Comparison of ENCODE assay signal across 25 cellular contexts in the genomic region with DNA sequence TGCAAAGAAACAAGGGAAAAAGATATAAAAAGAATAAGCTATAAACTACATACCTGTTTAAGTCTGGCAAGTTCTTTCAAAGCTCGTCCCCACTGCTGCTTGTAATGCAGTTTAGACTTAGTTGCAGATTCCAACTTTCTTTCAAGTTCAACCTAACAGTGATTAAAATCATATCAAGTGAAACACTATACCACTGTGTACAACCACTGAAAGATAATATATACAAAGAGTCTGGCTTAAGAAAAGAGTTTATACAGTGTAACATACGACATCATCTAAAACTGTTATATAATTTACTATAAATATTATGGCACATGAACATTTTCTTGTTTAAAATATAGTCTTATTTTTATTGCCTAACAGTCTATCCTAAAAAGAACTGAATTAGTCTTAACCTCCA.
"Had no signal": no experiment of that assay in that cellular context is flagged by ENCODE, and none has a peak within 500 bp of the region (broad histone marks: within the 10 kb centered on the region; RNA-seq: fewer than 3 reads in every experiment).

No MANE protein-coding gene starts in this region.

- H3K27me3 Mint-ChIP-seq: activated CD4-positive, alpha-beta memory T cell treated with anti-CD3 and anti-CD28 coated beads, Interleukin-2, amount 10 ng/mL, durations not matched to agents 7 days and 5 days; activated CD4-positive, alpha-beta T cell treated with anti-CD3 and anti-CD28 coated beads, Interleukin-2, amount 10 ng/mL, durations not matched to agents 7 days and 5 days; activated T-helper 17 cell treated with anti-CD3 and anti-CD28 coated beads, Interleukin-2, amount 50 U/mL, for 72 hours; stimulated activated naive CD8-positive, alpha-beta T cell treated with anti-CD3 and anti-CD28 coated beads, Interleukin-15, Interleukin-2, amounts not matched to agents 100 ng/mL and 50 ng/mL, for 24 hours had no signal

- H3K4me3 Mint-ChIP-seq: activated CD4-positive, alpha-beta memory T cell treated with anti-CD3 and anti-CD28 coated beads, Interleukin-2, amount 10 ng/mL, durations not matched to agents 7 days and 5 days; activated CD4-positive, alpha-beta T cell treated with anti-CD3 and anti-CD28 coated beads, Interleukin-2, amount 10 ng/mL, durations not matched to agents 7 days and 5 days; activated T-cell treated with anti-CD3 and anti-CD28 coated beads, Interleukin-2, amount 50 U/mL, for 4 hours; activated T-helper 17 cell treated with anti-CD3 and anti-CD28 coated beads, Interleukin-2, amount 50 U/mL, for 72 hours; neural crest cell; stimulated activated naive CD8-positive, alpha-beta T cell treated with anti-CD3 and anti-CD28 coated beads, Interleukin-15, Interleukin-2, amounts not matched to agents 100 ng/mL and 50 ng/mL, for 24 hours; WTC11 had no signal

- FAIRE-seq: endothelial cell of umbilical vein, islet of Langerhans, urothelium cell line had no signal

- DNase-seq: activated CD4-positive, alpha-beta memory T cell treated with anti-CD3 and anti-CD28 coated beads, Interleukin-2, amount 10 ng/mL, durations not matched to agents 7 days and 5 days; activated CD4-positive, alpha-beta T cell treated with anti-CD3 and anti-CD28 coated beads for 1 hour; activated CD4-positive, alpha-beta T cell treated with anti-CD3 and anti-CD28 coated beads, Interleukin-2, amount 10 ng/mL, durations not matched to agents 7 days and 5 days; activated gamma-delta T cell treated with Interleukin-2 at 50 U/mL for 16 hours; activated naive CD4-positive, alpha-beta T cell treated with anti-CD3 and anti-CD28 coated beads, Interleukin-2, amount 50 U/mL, for 16 hours; activated T-cell treated with anti-CD3 and anti-CD28 coated beads, Interleukin-2, amount 50 U/mL, for 4 hours; amniotic stem cell; foreskin melanocyte; heart right ventricle; left ventricle myocardium inferior; mucosa of descending colon; occipital lobe; psoas muscle; stimulated activated CD4-positive, alpha-beta T cell treated with anti-CD3 and anti-CD28 coated beads, Interleukin-2, amount 100 ng/mL, for 48 hours; T-helper 2 cell had no signal

- H3K4me3 ChIP-seq: heart right ventricle, left ventricle myocardium inferior, lung, mucosa of descending colon, psoas muscle, right atrium auricular region had no signal

- H3K4me1 ChIP-seq: parathyroid adenoma had no signal

- H3K9ac ChIP-seq: parathyroid adenoma had no signal

- H3K4me1 Mint-ChIP-seq: activated CD4-positive, alpha-beta memory T cell treated with anti-CD3 and anti-CD28 coated beads, Interleukin-2, amount 10 ng/mL, durations not matched to agents 7 days and 5 days; activated CD4-positive, alpha-beta T cell treated with anti-CD3 and anti-CD28 coated beads, Interleukin-2, amount 10 ng/mL, durations not matched to agents 7 days and 5 days; neural crest cell; WTC11 had no signal

- H3K27me3 ChIP-seq: heart right ventricle, right atrium auricular region had no signal

- H3K36me3 ChIP-seq: right atrium auricular region had no signal

- H3K27ac Mint-ChIP-seq: activated CD4-positive, alpha-beta memory T cell treated with anti-CD3 and anti-CD28 coated beads, Interleukin-2, amount 10 ng/mL, durations not matched to agents 7 days and 5 days; activated CD4-positive, alpha-beta T cell treated with anti-CD3 and anti-CD28 coated beads, Interleukin-2, amount 10 ng/mL, durations not matched to agents 7 days and 5 days; activated T-helper 17 cell treated with anti-CD3 and anti-CD28 coated beads, Interleukin-2, amount 50 U/mL, for 72 hours; stimulated activated naive CD8-positive, alpha-beta T cell treated with anti-CD3 and anti-CD28 coated beads, Interleukin-15, Interleukin-2, amounts not matched to agents 100 ng/mL and 50 ng/mL, for 24 hours; WTC11 had no signal

- H3K9me3 Mint-ChIP-seq: activated CD4-positive, alpha-beta memory T cell treated with anti-CD3 and anti-CD28 coated beads, Interleukin-2, amount 10 ng/mL, durations not matched to agents 7 days and 5 days; activated CD4-positive, alpha-beta T cell treated with anti-CD3 and anti-CD28 coated beads, Interleukin-2, amount 10 ng/mL, durations not matched to agents 7 days and 5 days; activated T-cell treated with anti-CD3 and anti-CD28 coated beads, Interleukin-2, amount 50 U/mL, for 4 hours; activated T-helper 17 cell treated with anti-CD3 and anti-CD28 coated beads, Interleukin-2, amount 50 U/mL, for 72 hours; neural crest cell; stimulated activated naive CD8-positive, alpha-beta T cell treated with anti-CD3 and anti-CD28 coated beads, Interleukin-15, Interleukin-2, amounts not matched to agents 100 ng/mL and 50 ng/mL, for 24 hours; WTC11 had no signal

- H3K27ac ChIP-seq: heart right ventricle, left ventricle myocardium inferior, parathyroid adenoma, psoas muscle, right atrium auricular region had no signal

- H3K9me3 ChIP-seq: heart right ventricle, left ventricle myocardium inferior, mucosa of descending colon, psoas muscle, right atrium auricular region had no signal

- H3K36me3 Mint-ChIP-seq: WTC11 had no signal
